In the genomic region with DNA sequence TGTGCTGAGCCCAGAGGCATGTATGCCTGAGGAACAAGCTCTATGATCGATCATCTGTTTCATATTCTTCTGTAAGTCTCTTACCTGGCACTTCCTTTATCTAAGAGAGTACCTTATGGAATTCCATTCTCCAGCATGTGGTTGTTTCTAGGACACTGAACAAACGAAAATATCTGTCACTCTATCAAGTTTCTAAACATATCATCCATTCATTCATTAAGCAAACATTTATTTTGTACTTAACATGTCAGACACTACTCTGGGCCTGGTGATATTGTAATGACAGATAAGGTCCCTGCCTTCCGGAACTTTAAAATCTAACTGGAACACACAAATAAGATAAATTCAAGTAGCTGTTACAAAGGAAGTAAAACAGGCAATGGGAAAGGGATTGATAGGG, we compare ENCODE assay signal across 1 cellular context.
TF ChIP-seq lines count a peak whose summit lies in the region.

No MANE protein-coding gene starts in this region.

TF ChIP-seq in HepG2, 621 proteins besides CTCF, POLR2A, EP300 and RAD21 (continued from another document):
- TF ChIP-seq ZNF407 (CRISPR knock-in tag; IDR thresholded peaks at IDR 0.05; ENCODE audit: not compliant biosample characterization), result no peak
- TF ChIP-seq, protein P1, sequence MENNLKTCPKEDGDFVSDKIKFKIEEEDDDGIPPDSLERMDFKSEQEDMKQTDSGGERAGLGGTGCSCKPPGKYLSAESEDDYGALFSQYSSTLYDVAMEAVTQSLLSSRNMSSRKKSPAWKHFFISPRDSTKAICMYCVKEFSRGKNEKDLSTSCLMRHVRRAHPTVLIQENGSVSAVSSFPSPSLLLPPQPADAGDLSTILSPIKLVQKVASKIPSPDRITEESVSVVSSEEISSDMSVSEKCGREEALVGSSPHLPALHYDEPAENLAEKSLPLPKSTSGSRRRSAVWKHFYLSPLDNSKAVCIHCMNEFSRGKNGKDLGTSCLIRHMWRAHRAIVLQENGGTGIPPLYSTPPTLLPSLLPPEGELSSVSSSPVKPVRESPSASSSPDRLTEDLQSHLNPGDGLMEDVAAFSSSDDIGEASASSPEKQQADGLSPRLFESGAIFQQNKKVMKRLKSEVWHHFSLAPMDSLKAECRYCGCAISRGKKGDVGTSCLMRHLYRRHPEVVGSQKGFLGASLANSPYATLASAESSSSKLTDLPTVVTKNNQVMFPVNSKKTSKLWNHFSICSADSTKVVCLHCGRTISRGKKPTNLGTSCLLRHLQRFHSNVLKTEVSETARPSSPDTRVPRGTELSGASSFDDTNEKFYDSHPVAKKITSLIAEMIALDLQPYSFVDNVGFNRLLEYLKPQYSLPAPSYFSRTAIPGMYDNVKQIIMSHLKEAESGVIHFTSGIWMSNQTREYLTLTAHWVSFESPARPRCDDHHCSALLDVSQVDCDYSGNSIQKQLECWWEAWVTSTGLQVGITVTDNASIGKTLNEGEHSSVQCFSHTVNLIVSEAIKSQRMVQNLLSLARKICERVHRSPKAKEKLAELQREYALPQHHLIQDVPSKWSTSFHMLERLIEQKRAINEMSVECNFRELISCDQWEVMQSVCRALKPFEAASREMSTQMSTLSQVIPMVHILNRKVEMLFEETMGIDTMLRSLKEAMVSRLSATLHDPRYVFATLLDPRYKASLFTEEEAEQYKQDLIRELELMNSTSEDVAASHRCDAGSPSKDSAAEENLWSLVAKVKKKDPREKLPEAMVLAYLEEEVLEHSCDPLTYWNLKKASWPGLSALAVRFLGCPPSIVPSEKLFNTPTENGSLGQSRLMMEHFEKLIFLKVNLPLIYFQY (CRISPR knock-in tag; IDR thresholded peaks at IDR 0.05; ENCODE audit: borderline replicate concordance), result no peak
- no peak for TF ChIP-seq MYNN (CRISPR knock-in tag; IDR thresholded peaks at IDR 0.05; ENCODE audit: low read depth)
- no peak for TF ChIP-seq SYNCRIP (IDR thresholded peaks at IDR 0.05; ENCODE audit: insufficient read depth, low read depth, low read length)
- no peak for TF ChIP-seq SRSF4 (IDR thresholded peaks at IDR 0.05; ENCODE audit: low read depth, low read length, poor library complexity, severe bottlenecking)
- no peak for TF ChIP-seq PHF20 (CRISPR knock-in tag; IDR thresholded peaks at IDR 0.05)
- no peak for TF ChIP-seq ZNF772 (CRISPR knock-in tag; IDR thresholded peaks at IDR 0.05)
- TF ChIP-seq ZNF383 (CRISPR knock-in tag; IDR thresholded peaks at IDR 0.05; ENCODE audit: borderline replicate concordance), result no peak
- TF ChIP-seq ZNF713 (CRISPR knock-in tag; IDR thresholded peaks at IDR 0.05), result no peak
- TF ChIP-seq NFATC3 (CRISPR knock-in tag; IDR thresholded peaks at IDR 0.05), result no peak
